14 cellular contexts compared by ENCODE assay signal in the genomic region with DNA sequence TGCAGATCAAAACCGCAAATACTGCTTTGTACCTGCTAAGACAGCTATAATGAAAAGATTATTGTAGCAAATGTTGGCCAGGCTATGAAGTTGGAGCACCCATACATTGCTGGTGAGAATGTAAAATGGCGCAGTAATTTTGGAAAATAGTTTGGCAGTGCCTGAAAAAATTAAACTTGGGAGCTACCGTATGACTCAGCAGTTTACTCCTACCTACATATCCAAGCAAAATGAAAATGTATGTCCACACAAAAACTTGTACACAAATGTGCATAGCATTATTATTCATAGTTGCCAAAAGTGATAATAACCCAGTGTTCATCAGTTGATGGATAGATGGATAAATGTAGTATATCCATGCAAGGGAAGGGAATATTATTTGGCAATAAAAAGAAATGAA.
"Had no signal": no experiment of that assay in that cellular context is flagged by ENCODE, and none has a peak within 500 bp of the region (broad histone marks: within the 10 kb centered on the region; RNA-seq: fewer than 3 reads in every experiment).

No MANE protein-coding gene starts in this region.

- H3K27me3 ChIP-seq: colonic mucosa, suprapubic skin had no signal

- H3K36me3 ChIP-seq: colonic mucosa, suprapubic skin had no signal

- H3K9me3 ChIP-seq: colonic mucosa, suprapubic skin had no signal

- ATAC-seq: activated T-helper 17 cell treated with anti-CD3 and anti-CD28 coated beads, Interleukin-2, amount 50 U/mL, for 72 hours; left lobe of liver had no signal

- H3K4me1 ChIP-seq: colonic mucosa had no signal

- H3K4me3 ChIP-seq: colonic mucosa, suprapubic skin had no signal

- H3K27ac ChIP-seq: colonic mucosa, suprapubic skin had no signal

- FAIRE-seq: kidney, TTC549 had no signal

- DNase-seq: activated CD4-positive, alpha-beta memory T cell treated with anti-CD3 and anti-CD28 coated beads for 36 hours; activated CD4-positive, alpha-beta T cell treated with anti-CD3 and anti-CD28 coated beads for 4 hours; activated naive CD4-positive, alpha-beta T cell; activated T-cell treated with anti-CD3 and anti-CD28 coated beads for 4 hours; central memory CD4-positive, alpha-beta T cell; colonic mucosa; foreskin melanocyte; kidney; midbrain; retina had no signal
